ENCODE assay signal across 13 cellular contexts in the genomic region with DNA sequence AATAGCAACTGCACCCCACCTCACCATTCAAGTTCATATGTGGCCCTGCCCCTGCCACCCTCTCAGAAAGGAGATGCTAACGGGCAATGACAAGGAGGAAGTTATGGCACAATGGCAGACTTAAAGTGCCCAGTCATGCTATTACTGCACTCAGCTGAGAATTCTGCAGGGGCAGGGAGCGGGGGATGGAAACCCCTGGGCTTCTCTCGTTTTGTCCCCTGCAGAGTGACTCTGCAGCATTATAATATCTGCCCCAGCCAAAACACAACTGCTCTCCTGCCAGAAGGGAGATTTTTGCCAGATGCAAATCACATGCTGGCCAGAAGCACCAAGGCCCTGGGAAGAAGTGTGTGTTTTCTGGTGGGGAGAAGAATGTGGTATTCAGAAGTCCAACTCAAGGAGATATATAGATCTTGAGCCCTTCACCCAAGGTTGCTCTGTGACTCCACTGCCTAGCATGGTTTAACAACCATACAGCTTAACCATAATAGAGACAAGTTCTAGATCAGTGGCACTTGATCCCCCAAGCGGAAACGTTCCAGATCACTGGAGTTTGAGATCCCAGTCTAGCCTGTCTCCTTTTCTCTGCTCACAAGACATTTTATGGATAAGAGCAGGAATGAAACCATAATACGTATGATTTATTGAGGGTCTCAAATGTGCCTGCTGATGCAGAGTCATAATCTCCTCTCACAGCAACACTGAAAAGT.
DNase-seq lines count a peak whose midpoint lies in the region; ATAC-seq and TF ChIP-seq lines count a peak whose summit lies in the region.
"Had no signal": no experiment of that assay in that cellular context is flagged by ENCODE, and none has a peak within 500 bp of the region (broad histone marks: within the 10 kb centered on the region; RNA-seq: fewer than 3 reads in every experiment).

No MANE protein-coding gene starts in this region.

- no peak overlapping the region for H3K27ac Mint-ChIP-seq in HFFc6

- H3K4me3 Mint-ChIP-seq in HFFc6: no peak overlapping the region
- H3K4me3 Mint-ChIP-seq: activated T-helper 17 cell treated with anti-CD3 and anti-CD28 coated beads, Interleukin-2, amount 50 U/mL, for 72 hours had no signal

- H3K36me3 ChIP-seq in lower lobe of right lung: no peaks in the 10 kb centered on the region
- no peaks in the 10 kb centered on the region for H3K36me3 ChIP-seq in gastroesophageal sphincter

- TF ChIP-seq CTCF in astrocyte of the cerebellum (IDR thresholded peaks at IDR 0.05; ENCODE audit: low read depth, low read length, missing control alignments) (no peak), lower lobe of right lung (IDR thresholded peaks at IDR 0.05) (no peak), gastroesophageal sphincter (IDR thresholded peaks at IDR 0.05) (no peak), HFFc6 (IDR thresholded peaks at IDR 0.05) (no peak)

- H3K4me1 ChIP-seq in lower lobe of right lung (peaks cover 13% of the 10 kb centered on the region), gastroesophageal sphincter (peaks cover 0 to 32% (median 9%) of the 10 kb centered on the region in 3 donors)

- peak; percentile 39 to 70 for ATAC-seq in lower lobe of right lung
- no peak for ATAC-seq in gastroesophageal sphincter
- no peak for ATAC-seq in HG02610 (IDR thresholded peaks at IDR 0.05; ENCODE audit: unreplicated experiment)
- ATAC-seq: activated T-helper 17 cell treated with anti-CD3 and anti-CD28 coated beads, Interleukin-2, amount 50 U/mL, for 72 hours; HCT116 had no signal

- H3K36me3 Mint-ChIP-seq in HFFc6 (ENCODE audit: low read depth): peaks cover 9% of the 10 kb centered on the region; the same call in 1 of the 2 replicates

- H3K27ac ChIP-seq in lower lobe of right lung (no peak overlapping the region), gastroesophageal sphincter (no peak overlapping the region)

- no peak for TF ChIP-seq EP300 in gastroesophageal sphincter (IDR thresholded peaks at IDR 0.05)

- H3K4me3 ChIP-seq in astrocyte of the cerebellum (ENCODE audit: low read depth, low read length) (no peak overlapping the region), lower lobe of right lung (no peak overlapping the region), gastroesophageal sphincter (no peak overlapping the region)

- H3K27me3 Mint-ChIP-seq in HFFc6 (ENCODE audit: insufficient read depth): no peaks in the 10 kb centered on the region; the same call in 1 of the 2 replicates
- H3K27me3 Mint-ChIP-seq: activated T-helper 17 cell treated with anti-CD3 and anti-CD28 coated beads, Interleukin-2, amount 50 U/mL, for 72 hours had no signal

- no peaks in the 10 kb centered on the region for H3K9me3 ChIP-seq in lower lobe of right lung
- H3K9me3 ChIP-seq in gastroesophageal sphincter: peaks cover 0 to 6% (median 0%) of the 10 kb centered on the region in 3 donors

- in situ Hi-C loops in astrocyte of the cerebellum (cut with HindIII; ENCODE audit: low sequenced_read_pairs): no loop called here

- H3K27me3 ChIP-seq in lower lobe of right lung (ENCODE audit: low read depth): no peaks in the 10 kb centered on the region
- H3K27me3 ChIP-seq in gastroesophageal sphincter: no peaks in the 10 kb centered on the region

- no peaks in the 10 kb centered on the region; the same call in 1 of the 2 replicates for H3K9me3 Mint-ChIP-seq in HFFc6

- no peak for TF ChIP-seq POLR2A in gastroesophageal sphincter (IDR thresholded peaks at IDR 0.05)

- intact Hi-C loops in lower lobe of right lung (cut with DNase I): no loop called here

- peaks cover 17% of the 10 kb centered on the region for H3K4me1 Mint-ChIP-seq in HFFc6 (ENCODE audit: low read depth)

- peak; percentile 45 for DNase-seq in AG20443 (ENCODE audit: low spot score)
- DNase-seq in Kasumi-1 (lab: John Stamatoyannopoulos, UW): peak; percentile 5 to 23
- peak; percentile 48 for DNase-seq in astrocyte of the cerebellum (ENCODE audit: low read depth)
- peak; percentile 47 for DNase-seq in lower lobe of right lung
- DNase-seq in activated CD4-positive, alpha-beta T cell treated with anti-CD3 and anti-CD28 coated beads for 48 hours: no peak
- DNase-seq in HFFc6: no peak
- DNase-seq: central memory CD4-positive, alpha-beta T cell; NCI-H1436; NK-92 treated with Interleukin-12 subunit alpha and Interleukin-12 subunit beta, amount 100 ng/mL, for 24 hours had no signal

- 77 to 83% methylated on average over 5 to 6 of the region's 6 CpGs for WGBS in gastroesophageal sphincter (ENCODE audit: low coverage in 1 of 2), 2 donors

Comparison
In these comparisons a context has a peak if more than half of its experiments do, and no peak if none do; other contexts are left out.
1. DNase-seq: peak in AG20443 (single experiment), Kasumi-1 (2 of 2), astrocyte of the cerebellum (single experiment) and lower lobe of right lung (single experiment); none in activated CD4-positive, alpha-beta T cell treated with anti-CD3 and anti-CD28 coated beads for 48 hours (single experiment) and HFFc6 (single experiment).
2. ATAC-seq: peak in lower lobe of right lung (2 of 2); none in gastroesophageal sphincter (single experiment) and HG02610 (single experiment).